Comparison of ENCODE assay signal across 8 cellular contexts in genomic region chr15:25438601-25439455, GRCh38. TPM values are rescaled to one million over a fixed set of nuclear protein-coding genes. Genes with fewer than 3 reads are reported as not detected.
DNase-seq lines count a peak whose midpoint lies in the region; ATAC-seq, FAIRE-seq and TF ChIP-seq lines count a peak whose summit lies in the region.

Gene UBE3A (minus strand): TSS chr15:25439024. CDS start chr15:25409107, 29,917 bp downstream.

- no peaks in the 10 kb centered on the region for H3K9me3 Mint-ChIP-seq in activated naive CD8-positive, alpha-beta T cell treated with anti-CD3 and anti-CD28 coated beads, Interleukin-2, amount 50 U/mL, for 24 hours

- DNase-seq in NCI-H1105 treated with DMSO at 0.1 percent for 48 hours (lab: John Stamatoyannopoulos, UW) (peak; percentile 77), SW480 (ENCODE audit: low spot score) (peak; percentile 76), Right ventricle myocardium superior (peak; percentile 94), pancreas (peak; percentile 88 to 95 (median 93)), thyroid gland (peak; percentile 91 to 92)
- peak; percentile 92 for DNase-seq in activated naive CD8-positive, alpha-beta T cell treated with anti-CD3 and anti-CD28 coated beads, Interleukin-2, amount 50 U/mL, for 24 hours

- no peak for FAIRE-seq in pancreas (lab: Jason Lieb, UNC)

- no peaks in the 10 kb centered on the region for H3K36me3 ChIP-seq in pancreas
- peaks cover 0 to 5% of the 10 kb centered on the region in 2 donors for H3K36me3 ChIP-seq in thyroid gland

- H3K27ac Mint-ChIP-seq in activated naive CD8-positive, alpha-beta T cell treated with anti-CD3 and anti-CD28 coated beads, Interleukin-2, amount 50 U/mL, for 24 hours: peak within 1 kb of the TSS; percentile 90

- intact Hi-C loops in Right ventricle myocardium superior (cut with DNase I) (loop anchor here (10.0 kb wide), 1 partner anchor 94 kb away; no protein-coding TSS in a partner anchor), pancreas (cut with DNase I) (no loop called here), thyroid gland (cut with DNase I) (no loop called here)

- peaks cover 0 to 20% (median 11%) of the 10 kb centered on the region in 3 donors for H3K4me1 ChIP-seq in pancreas
- H3K4me1 ChIP-seq in thyroid gland: peaks cover 33 to 38% of the 10 kb centered on the region in 2 donors

- peak within 1 kb of the TSS; percentile 78 for H3K4me3 ChIP-seq in GM12875 (ENCODE audit: low read depth, low read length)
- peak within 1 kb of the TSS; percentile 96 to 100 (median 98) for H3K4me3 ChIP-seq in pancreas
- peak within 1 kb of the TSS; percentile 86 to 98 (median 95) for H3K4me3 ChIP-seq in thyroid gland (replicated peaks in 1 of 3)

- H3K27me3 ChIP-seq in pancreas: no peaks in the 10 kb centered on the region
- H3K27me3 ChIP-seq in thyroid gland: no peaks in the 10 kb centered on the region

- TF ChIP-seq CTCF in GM12875 (IDR thresholded peaks at IDR 0.05; ENCODE audit: borderline replicate concordance, insufficient read depth, low read depth, low read length) (0 out of 2 replicates have a peak, but pooled peaks have one; percentile 0), pancreas (IDR thresholded peaks at IDR 0.05) (no peak), thyroid gland (IDR thresholded peaks at IDR 0.05) (peak in 1 of 6 experiments; percentile 32)

- H3K27ac ChIP-seq in pancreas (peak within 1 kb of the TSS; percentile 90 to 97 (median 95)), thyroid gland (peak within 1 kb of the TSS; percentile 95 to 99 (median 97))

- WGBS in pancreas, 2 donors: 0 to 1% methylated on average over 50 to 99 of the region's 99 CpGs
- WGBS in thyroid gland, 2 donors: 0% methylated on average over 1 to 21 of the region's 99 CpGs

- peaks cover 13% of the 10 kb centered on the region for H3K36me3 Mint-ChIP-seq in activated naive CD8-positive, alpha-beta T cell treated with anti-CD3 and anti-CD28 coated beads, Interleukin-2, amount 50 U/mL, for 24 hours (ENCODE audit: low read depth)

- ATAC-seq in HG02678 (IDR thresholded peaks at IDR 0.05; ENCODE audit: unreplicated experiment): peak; percentile 86
- peak; percentile 92 for ATAC-seq in activated naive CD8-positive, alpha-beta T cell treated with anti-CD3 and anti-CD28 coated beads, Interleukin-2, amount 50 U/mL, for 24 hours
- ATAC-seq in Right ventricle myocardium superior (ENCODE audit: poor library complexity): peak; percentile 99
- ATAC-seq in pancreas: peak; percentile 94 to 98 (median 96)

- H3K4me3 Mint-ChIP-seq in activated naive CD8-positive, alpha-beta T cell treated with anti-CD3 and anti-CD28 coated beads, Interleukin-2, amount 50 U/mL, for 24 hours: peak within 1 kb of the TSS; percentile 88

- peaks cover 42% of the 10 kb centered on the region for H3K4me1 Mint-ChIP-seq in activated naive CD8-positive, alpha-beta T cell treated with anti-CD3 and anti-CD28 coated beads, Interleukin-2, amount 50 U/mL, for 24 hours

- peak in 1 of 2 donors; percentile 88 for TF ChIP-seq POLR2A in thyroid gland (IDR thresholded peaks at IDR 0.05)

- no peaks in the 10 kb centered on the region for H3K27me3 Mint-ChIP-seq in activated naive CD8-positive, alpha-beta T cell treated with anti-CD3 and anti-CD28 coated beads, Interleukin-2, amount 50 U/mL, for 24 hours

- H3K9me3 ChIP-seq in pancreas: no peaks in the 10 kb centered on the region
- H3K9me3 ChIP-seq in thyroid gland: no peaks in the 10 kb centered on the region

RNA-seq across cellular contexts. Expression of gene UBE3A, which starts in this region (rescaled TPM):
- total RNA-seq in Right ventricle myocardium superior: 92.4 TPM
- total RNA-seq in pancreas: 10 to 100 TPM; 36.3 to 48.9 (median 42.0) TPM
- 10 to 100 TPM in 1 of 2 donors, 1 to 10 TPM in 1; 8.9 to 21.7 TPM for polyA plus RNA-seq in pancreas
- total RNA-seq in thyroid gland: 100 to 1,000 TPM in 3 of 4 donors, 10 to 100 TPM in 1; 88.6 to 140 (median 106) TPM

Comparison
In these comparisons a context has a peak if more than half of its experiments do, and no peak if none do; other contexts are left out.
1. Peak in every context shown above with its lines: DNase-seq, ATAC-seq, H3K4me3 ChIP-seq and H3K27ac ChIP-seq.